In genomic region chr15:38220874-38221273, GRCh38 we compare ENCODE assay signal across 25 cellular contexts.
"Had no signal": no experiment of that assay in that cellular context is flagged by ENCODE, and none has a peak within 500 bp of the region (broad histone marks: within the 10 kb centered on the region; RNA-seq: fewer than 3 reads in every experiment).

No MANE protein-coding gene starts in this region.

- H3K27ac Mint-ChIP-seq: activated CD4-positive, alpha-beta T cell treated with anti-CD3 and anti-CD28 coated beads, Interleukin-2, amount 10 ng/mL, durations not matched to agents 7 days and 5 days; activated CD8-positive, alpha-beta memory T cell treated with anti-CD3 and anti-CD28 coated beads, Interleukin-2, amount 10 ng/mL, durations not matched to agents 7 days and 5 days; activated CD8-positive, alpha-beta T cell treated with anti-CD3 and anti-CD28 coated beads for 36 hours; activated naive CD4-positive, alpha-beta T cell treated with anti-CD3 and anti-CD28 coated beads, Interleukin-2, amount 50 U/mL, for 24 hours; activated T-helper 1 cell treated with anti-CD3 and anti-CD28 coated beads, Interleukin-12 subunit alpha, Interleukin-12 subunit beta, Interleukin-2, Interleukin-4 antibody, amounts not matched to agents 30 ng/mL and 10 ng/mL and 1 ng/mL, durations not matched to agents 14 hours and 24 hours and 36 hours; nephron had no signal

- H3K4me1 ChIP-seq: parathyroid adenoma, right lobe of liver, vagina had no signal

- H3K36me3 ChIP-seq: brain microvascular endothelial cell, left ventricle myocardium inferior, right lobe of liver, stomach, vagina, WERI-Rb-1 had no signal

- H3K27ac ChIP-seq: brain microvascular endothelial cell, foreskin keratinocyte, hepatocyte, left ventricle myocardium inferior, parathyroid adenoma, right lobe of liver, skin epidermis, stomach, vagina, WERI-Rb-1 had no signal

- H3K4me3 Mint-ChIP-seq: activated CD4-positive, alpha-beta T cell treated with anti-CD3 and anti-CD28 coated beads, Interleukin-2, amount 10 ng/mL, durations not matched to agents 7 days and 5 days; activated CD8-positive, alpha-beta memory T cell treated with anti-CD3 and anti-CD28 coated beads, Interleukin-2, amount 10 ng/mL, durations not matched to agents 7 days and 5 days; activated CD8-positive, alpha-beta T cell treated with anti-CD3 and anti-CD28 coated beads for 36 hours; activated naive CD4-positive, alpha-beta T cell treated with anti-CD3 and anti-CD28 coated beads, Interleukin-2, amount 50 U/mL, for 24 hours; activated T-helper 1 cell treated with anti-CD3 and anti-CD28 coated beads, Interleukin-12 subunit alpha, Interleukin-12 subunit beta, Interleukin-2, Interleukin-4 antibody, amounts not matched to agents 30 ng/mL and 10 ng/mL and 1 ng/mL, durations not matched to agents 14 hours and 24 hours and 36 hours; immature natural killer cell; nephron had no signal

- FAIRE-seq: TTC549 had no signal

- H3K4me1 Mint-ChIP-seq: activated naive CD4-positive, alpha-beta T cell treated with anti-CD3 and anti-CD28 coated beads, Interleukin-2, amount 50 U/mL, for 24 hours had no signal

- H3K36me3 Mint-ChIP-seq: activated CD8-positive, alpha-beta memory T cell treated with anti-CD3 and anti-CD28 coated beads, Interleukin-2, amount 10 ng/mL, durations not matched to agents 7 days and 5 days; activated naive CD4-positive, alpha-beta T cell treated with anti-CD3 and anti-CD28 coated beads, Interleukin-2, amount 50 U/mL, for 24 hours; immature natural killer cell had no signal

- DNase-seq: activated CD4-positive, alpha-beta T cell treated with anti-CD3 and anti-CD28 coated beads, Interleukin-2, amount 10 ng/mL, durations not matched to agents 7 days and 5 days; activated CD4-positive, CD25-positive, alpha-beta regulatory T cell treated with anti-CD3 and anti-CD28 coated beads, Interleukin-2, amount 50 U/mL, for 72 hours; activated CD8-positive, alpha-beta memory T cell treated with anti-CD3 and anti-CD28 coated beads, Interleukin-2, amount 10 ng/mL, durations not matched to agents 7 days and 5 days; activated CD8-positive, alpha-beta T cell treated with anti-CD3 and anti-CD28 coated beads for 36 hours; activated gamma-delta T cell; aorta; brain microvascular endothelial cell; dermis blood vessel endothelial cell; effector memory CD4-positive, alpha-beta T cell; foreskin keratinocyte; immature natural killer cell; left ventricle myocardium inferior; right lobe of liver; stimulated activated CD4-positive, alpha-beta T cell treated with anti-CD3 and anti-CD28 coated beads, Interleukin-1b, Interleukin-23, amount 100 ng/mL, for 48 hours; stomach; trophoblast cell; WERI-Rb-1 had no signal

- H3K9me3 Mint-ChIP-seq: activated CD4-positive, alpha-beta T cell treated with anti-CD3 and anti-CD28 coated beads, Interleukin-2, amount 10 ng/mL, durations not matched to agents 7 days and 5 days; activated CD8-positive, alpha-beta T cell treated with anti-CD3 and anti-CD28 coated beads for 36 hours; activated naive CD4-positive, alpha-beta T cell treated with anti-CD3 and anti-CD28 coated beads, Interleukin-2, amount 50 U/mL, for 24 hours; activated T-helper 1 cell treated with anti-CD3 and anti-CD28 coated beads, Interleukin-12 subunit alpha, Interleukin-12 subunit beta, Interleukin-2, Interleukin-4 antibody, amounts not matched to agents 30 ng/mL and 10 ng/mL and 1 ng/mL, durations not matched to agents 14 hours and 24 hours and 36 hours; immature natural killer cell; nephron had no signal

- H3K4me3 ChIP-seq: hepatocyte, left ventricle myocardium inferior, right lobe of liver, skin epidermis, stomach, vagina had no signal

- H3K9me3 ChIP-seq: left ventricle myocardium inferior, right lobe of liver, stomach, vagina had no signal

- H3K27me3 ChIP-seq: brain microvascular endothelial cell, foreskin keratinocyte, hepatocyte, right lobe of liver, stomach, vagina had no signal

- ATAC-seq: activated CD8-positive, alpha-beta memory T cell treated with anti-CD3 and anti-CD28 coated beads, Interleukin-2, amount 10 ng/mL, durations not matched to agents 7 days and 5 days; activated CD8-positive, alpha-beta T cell treated with anti-CD3 and anti-CD28 coated beads for 36 hours; foreskin keratinocyte had no signal
